ENCODE assay signal across 2 cellular contexts in genomic region chr2:25303517-25304338, GRCh38.
A peak's percentile ranks its signal among the peaks of the same experiment; 100 is the strongest.
TF ChIP-seq lines count a peak whose summit lies in the region.

No MANE protein-coding gene starts in this region.

TF ChIP-seq in IMR-90, 13 proteins besides CTCF, POLR2A, EP300 and RAD21:
- TF ChIP-seq CHD1 (IDR thresholded peaks at IDR 0.05; ENCODE audit: low read depth, low read length) = no peak
- TF ChIP-seq RCOR1 (IDR thresholded peaks at IDR 0.05; ENCODE audit: insufficient replicate concordance, low read length) = no peak
- TF ChIP-seq MAZ (IDR thresholded peaks at IDR 0.05; ENCODE audit: borderline replicate concordance, low read depth, low read length) = no peak
- TF ChIP-seq MXI1 (IDR thresholded peaks at IDR 0.05; ENCODE audit: borderline replicate concordance, low read depth, low read length) = no peak
- no peak for TF ChIP-seq USF2 (IDR thresholded peaks at IDR 0.05; ENCODE audit: low read depth, low read length)
- TF ChIP-seq SMC3 (IDR thresholded peaks at IDR 0.05; ENCODE audit: low read depth, low read length) = no peak
- no peak for TF ChIP-seq FOS (IDR thresholded peaks at IDR 0.05; ENCODE audit: low read depth, low read length)
- no peak for TF ChIP-seq BHLHE40 (IDR thresholded peaks at IDR 0.05; ENCODE audit: low read depth, low read length)
- TF ChIP-seq MAFK (IDR thresholded peaks at IDR 0.05; ENCODE audit: low read depth, low read length) = no peak
- TF ChIP-seq ELK1 (IDR thresholded peaks at IDR 0.05; ENCODE audit: borderline replicate concordance, low read depth, low read length) = no peak
- TF ChIP-seq NFE2L2 (IDR thresholded peaks at IDR 0.05; ENCODE audit: low read depth, low read length) = no peak

TF ChIP-seq in GM12878, 131 proteins besides CTCF, POLR2A, EP300 and RAD21:
- TF ChIP-seq SIN3A (IDR thresholded peaks at IDR 0.05; ENCODE audit: low read depth, low read length) (no peak), PAX5 (IDR thresholded peaks at IDR 0.05; ENCODE audit: borderline replicate concordance, low read depth, low read length) (0 out of 2 replicates have a peak, but pooled peaks have one; percentile 1), SMC3 (IDR thresholded peaks at IDR 0.05; ENCODE audit: borderline replicate concordance, low read length) (no peak), ZBTB4 (CRISPR knock-in tag; IDR thresholded peaks at IDR 0.05) (no peak), EED (IDR thresholded peaks at IDR 0.05; ENCODE audit: low read depth) (no peak)
